1 cellular context compared by ENCODE assay signal in genomic region chrX:19975862-19976261, GRCh38.
TF ChIP-seq lines count a peak whose summit lies in the region.

No MANE protein-coding gene starts in this region.

TF ChIP-seq in WTC11, 78 proteins besides CTCF, POLR2A, EP300 and RAD21 (continued from another document):
- TF ChIP-seq AFF4 (CRISPR knock-in tag; IDR thresholded peaks at IDR 0.05; ENCODE audit: borderline replicate concordance): no peak
